In the genomic region with DNA sequence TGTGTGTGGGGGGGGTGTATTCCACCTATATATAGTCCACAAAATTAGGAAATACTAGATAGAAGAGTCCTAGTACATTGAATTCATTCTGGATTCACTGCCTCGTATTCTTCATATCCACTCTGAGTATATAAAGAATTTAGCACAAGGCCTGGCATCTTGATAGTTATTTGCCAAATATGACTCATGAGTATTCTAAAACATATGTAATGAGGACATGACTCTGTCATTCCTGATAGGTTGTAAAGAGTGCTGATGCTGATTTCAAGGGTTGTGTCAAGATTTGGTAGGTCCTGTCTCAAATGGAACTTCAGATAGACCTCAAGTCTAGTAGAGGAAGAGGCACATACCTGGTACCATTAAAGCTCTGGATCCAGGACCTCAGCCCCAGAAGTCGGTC, we compare ENCODE assay signal across 19 cellular contexts.
"Had no signal": no experiment of that assay in that cellular context is flagged by ENCODE, and none has a peak within 500 bp of the region (broad histone marks: within the 10 kb centered on the region; RNA-seq: fewer than 3 reads in every experiment).

No MANE protein-coding gene starts in this region.

- ATAC-seq: activated CD8-positive, alpha-beta T cell treated with anti-CD3 and anti-CD28 coated beads for 36 hours; activated T-helper 17 cell treated with anti-CD3 and anti-CD28 coated beads, Interleukin-2, amount 50 U/mL, for 72 hours; body of pancreas; gastrocnemius medialis; left lung; stimulated activated naive B cell treated with anti-CD40 and anti-IgM and Interleukin-4, amounts not matched to agents 10 μg/mL and 1 μg/mL and 100 μg/mL, for 72 hours had no signal

- H3K9me3 Mint-ChIP-seq: activated CD8-positive, alpha-beta T cell treated with anti-CD3 and anti-CD28 coated beads for 36 hours; activated naive CD4-positive, alpha-beta T cell treated with anti-CD3 and anti-CD28 coated beads for 36 hours; activated T-helper 17 cell treated with anti-CD3 and anti-CD28 coated beads, Interleukin-2, amount 50 U/mL, for 72 hours; neural crest cell; stimulated activated naive B cell treated with anti-CD40 and anti-IgM and Interleukin-4, amounts not matched to agents 10 μg/mL and 1 μg/mL and 100 μg/mL, for 72 hours had no signal

- H3K4me1 ChIP-seq: body of pancreas, colonic mucosa, gastrocnemius medialis, left lung, upper lobe of left lung had no signal

- H3K27me3 ChIP-seq: body of pancreas, colonic mucosa, gastrocnemius medialis, left lung, upper lobe of left lung had no signal

- H3K27ac Mint-ChIP-seq: activated CD8-positive, alpha-beta T cell treated with anti-CD3 and anti-CD28 coated beads for 36 hours; activated naive CD4-positive, alpha-beta T cell treated with anti-CD3 and anti-CD28 coated beads for 36 hours; progenitor cell of endocrine pancreas; stimulated activated naive B cell treated with anti-CD40 and anti-IgM and Interleukin-4, amounts not matched to agents 10 μg/mL and 1 μg/mL and 100 μg/mL, for 72 hours had no signal

- H3K27me3 Mint-ChIP-seq: activated CD8-positive, alpha-beta T cell treated with anti-CD3 and anti-CD28 coated beads for 36 hours; activated T-helper 17 cell treated with anti-CD3 and anti-CD28 coated beads, Interleukin-2, amount 50 U/mL, for 72 hours; stimulated activated naive B cell treated with anti-CD40 and anti-IgM and Interleukin-4, amounts not matched to agents 10 μg/mL and 1 μg/mL and 100 μg/mL, for 72 hours had no signal

- DNase-seq: activated CD4-positive, alpha-beta T cell treated with anti-CD3 and anti-CD28 coated beads for 48 hours; activated CD4-positive, CD25-positive, alpha-beta regulatory T cell; activated CD8-positive, alpha-beta T cell treated with anti-CD3 and anti-CD28 coated beads for 36 hours; activated naive CD4-positive, alpha-beta T cell treated with anti-CD3 and anti-CD28 coated beads for 36 hours; activated T-cell treated with anti-CD3 and anti-CD28 coated beads, Interleukin-2, amount 50 U/mL, for 1 hour; body of pancreas; central memory CD4-positive, alpha-beta T cell; colonic mucosa; gastrocnemius medialis; head of caudate nucleus; left lung; stimulated activated naive B cell treated with anti-CD40 and anti-IgM and Interleukin-4, amounts not matched to agents 10 μg/mL and 1 μg/mL and 100 μg/mL, for 72 hours; T-helper 1 cell; T-helper 9 cell had no signal

- H3K4me3 Mint-ChIP-seq: activated CD8-positive, alpha-beta T cell treated with anti-CD3 and anti-CD28 coated beads for 36 hours; activated naive CD4-positive, alpha-beta T cell treated with anti-CD3 and anti-CD28 coated beads for 36 hours; activated T-helper 17 cell treated with anti-CD3 and anti-CD28 coated beads, Interleukin-2, amount 50 U/mL, for 72 hours; neural crest cell; stimulated activated naive B cell treated with anti-CD40 and anti-IgM and Interleukin-4, amounts not matched to agents 10 μg/mL and 1 μg/mL and 100 μg/mL, for 72 hours had no signal

- H3K27ac ChIP-seq: body of pancreas, colonic mucosa, gastrocnemius medialis, left lung, thoracic aorta, upper lobe of left lung had no signal

- H3K4me1 Mint-ChIP-seq: activated T-helper 17 cell treated with anti-CD3 and anti-CD28 coated beads, Interleukin-2, amount 50 U/mL, for 72 hours; neural crest cell had no signal
